In the genomic region with DNA sequence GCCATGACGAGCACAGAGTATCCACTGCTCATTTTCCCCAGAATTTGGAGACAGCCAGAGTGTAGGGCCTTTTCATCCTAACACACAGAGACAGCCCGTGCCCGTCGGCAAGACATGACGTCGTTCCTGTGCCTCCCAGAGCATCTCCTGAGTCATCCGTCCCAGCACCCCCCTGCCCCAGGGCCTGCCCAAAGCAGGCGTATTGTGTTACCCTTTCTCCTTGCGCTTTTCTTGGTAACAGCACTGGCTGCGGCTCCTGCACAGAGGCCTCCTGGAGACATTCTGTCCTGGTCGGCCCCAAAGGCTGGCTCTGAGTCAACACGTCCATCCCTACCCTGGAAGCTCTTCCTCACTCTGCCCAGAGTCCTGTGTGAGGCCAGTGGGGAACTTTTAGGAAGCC, we compare ENCODE assay signal across 12 cellular contexts.
A peak's percentile ranks its signal among the peaks of the same experiment; 100 is the strongest.
DNase-seq lines count a peak whose midpoint lies in the region; ATAC-seq and TF ChIP-seq lines count a peak whose summit lies in the region.
"Had no signal": no experiment of that assay in that cellular context is flagged by ENCODE, and none has a peak within 500 bp of the region (broad histone marks: within the 10 kb centered on the region; RNA-seq: fewer than 3 reads in every experiment).

No MANE protein-coding gene starts in this region.

- H4K8ac ChIP-seq in neuronal stem cell (ENCODE audit: low read depth, low read length): no peak overlapping the region

- H3K27me3 ChIP-seq in PC-3 (ENCODE audit: low read length): no peaks in the 10 kb centered on the region
- no peaks in the 10 kb centered on the region for H3K27me3 ChIP-seq in esophagus squamous epithelium
- no peaks in the 10 kb centered on the region for H3K27me3 ChIP-seq in neuronal stem cell (ENCODE audit: control insufficient read depth in 3 of 3, insufficient read depth in 3 of 3, low read depth in 1 of 3, low read length in 3 of 3)

- H3K9me3 ChIP-seq in PC-3 (ENCODE audit: low read length) (peaks cover 5% of the 10 kb centered on the region; the same call in 1 of the 2 replicates), esophagus squamous epithelium (peaks cover 0 to 6% (median 4%) of the 10 kb centered on the region in 3 donors), neuronal stem cell (replicated peaks in 1 of 2; ENCODE audit: control insufficient read depth in 2 of 2, insufficient read depth in 1 of 2, low read depth in 1 of 2, low read length in 2 of 2) (peaks cover 2 to 9% of the 10 kb centered on the region in 2 donors)

- no peak for TF ChIP-seq POLR2A in esophagus squamous epithelium (IDR thresholded peaks at IDR 0.05)

- no peaks in the 10 kb centered on the region for H3F3A ChIP-seq in PC-3 (ENCODE audit: low read length, unreplicated experiment)

- intact Hi-C loops in PC-3 (cut with micrococcal nuclease): no loop called here
- intact Hi-C loops in esophagus squamous epithelium (cut with DNase I): no loop called here

- H2BK120ac ChIP-seq in neuronal stem cell (ENCODE audit: low read depth, low read length): no peak overlapping the region

- H3K27ac Mint-ChIP-seq in activated CD4-positive, alpha-beta memory T cell treated with anti-CD3 and anti-CD28 coated beads, Interleukin-2, amount 10 ng/mL, durations not matched to agents 7 days and 5 days: no peak overlapping the region
- H3K27ac Mint-ChIP-seq in activated CD8-positive, alpha-beta T cell treated with anti-CD3 and anti-CD28 coated beads, Interleukin-2, amount 10 ng/mL, durations not matched to agents 7 days and 5 days: no peak overlapping the region
- H3K27ac Mint-ChIP-seq: CD8-positive, alpha-beta memory T cell had no signal

- H3K27me3 Mint-ChIP-seq in activated CD4-positive, alpha-beta memory T cell treated with anti-CD3 and anti-CD28 coated beads, Interleukin-2, amount 10 ng/mL, durations not matched to agents 7 days and 5 days: peaks cover 5% of the 10 kb centered on the region
- H3K27me3 Mint-ChIP-seq in activated CD8-positive, alpha-beta T cell treated with anti-CD3 and anti-CD28 coated beads, Interleukin-2, amount 10 ng/mL, durations not matched to agents 7 days and 5 days (ENCODE audit: low read depth): no peaks in the 10 kb centered on the region

- TF ChIP-seq CTCF in PC-3 (conservative IDR thresholded peaks at IDR 0.05; ENCODE audit: low read depth, low read length): no peak
- no peak for TF ChIP-seq CTCF in esophagus squamous epithelium (IDR thresholded peaks at IDR 0.05)

- H2AFZ ChIP-seq in PC-3 (ENCODE audit: low read length): no peak overlapping the region
- H2AFZ ChIP-seq in neuronal stem cell (ENCODE audit: low read length): no peak overlapping the region

- H2BK12ac ChIP-seq in neuronal stem cell (ENCODE audit: low read length): no peak overlapping the region

- H3K4me1 Mint-ChIP-seq in activated CD4-positive, alpha-beta memory T cell treated with anti-CD3 and anti-CD28 coated beads, Interleukin-2, amount 10 ng/mL, durations not matched to agents 7 days and 5 days: no peaks in the 10 kb centered on the region
- H3K4me1 Mint-ChIP-seq in activated CD8-positive, alpha-beta T cell treated with anti-CD3 and anti-CD28 coated beads, Interleukin-2, amount 10 ng/mL, durations not matched to agents 7 days and 5 days (ENCODE audit: low read depth): peaks cover 3% of the 10 kb centered on the region
- H3K4me1 Mint-ChIP-seq: CD8-positive, alpha-beta memory T cell had no signal

- H3K79me1 ChIP-seq in neuronal stem cell (ENCODE audit: low read depth, low read length): no peaks in the 10 kb centered on the region

- no peak overlapping the region for H3K4me3 ChIP-seq in PC-3 (ENCODE audit: low read length)
- no peak overlapping the region for H3K4me3 ChIP-seq in esophagus squamous epithelium
- no peak overlapping the region for H3K4me3 ChIP-seq in neuronal stem cell (ENCODE audit: low read length in 2 of 2)
- H3K4me3 ChIP-seq: skin epidermis had no signal

- H3K27ac ChIP-seq in PC-3 (ENCODE audit: low read length) (no peak overlapping the region), esophagus squamous epithelium (peak overlapping the region; percentile 49 to 87 (median 76)), neuronal stem cell (replicated peaks; ENCODE audit: low read length) (no peak overlapping the region)

- H3K79me2 ChIP-seq in PC-3 (ENCODE audit: low read length): no peaks in the 10 kb centered on the region

- POLR2A ChIA-PET in PC-3 (lab: Charles Lee; ENCODE audit: unreplicated experiment): no interaction called here
- POLR2A ChIA-PET in activated CD4-positive, alpha-beta memory T cell treated with anti-CD3 and anti-CD28 coated beads, Interleukin-2, amount 10 ng/mL, durations not matched to agents 7 days and 5 days (lab: Charles Lee): no interaction called here
- POLR2A ChIA-PET in activated CD8-positive, alpha-beta T cell treated with anti-CD3 and anti-CD28 coated beads, Interleukin-2, amount 10 ng/mL, durations not matched to agents 7 days and 5 days (lab: Charles Lee): no interaction called here

- no peaks in the 10 kb centered on the region for H3K9me3 Mint-ChIP-seq in activated CD4-positive, alpha-beta memory T cell treated with anti-CD3 and anti-CD28 coated beads, Interleukin-2, amount 10 ng/mL, durations not matched to agents 7 days and 5 days
- H3K9me3 Mint-ChIP-seq in activated CD8-positive, alpha-beta T cell treated with anti-CD3 and anti-CD28 coated beads, Interleukin-2, amount 10 ng/mL, durations not matched to agents 7 days and 5 days (ENCODE audit: insufficient read depth): no peaks in the 10 kb centered on the region

- no peaks in the 10 kb centered on the region for H4K20me1 ChIP-seq in PC-3 (ENCODE audit: low read length)

- H3K36me3 Mint-ChIP-seq in activated CD4-positive, alpha-beta memory T cell treated with anti-CD3 and anti-CD28 coated beads, Interleukin-2, amount 10 ng/mL, durations not matched to agents 7 days and 5 days (ENCODE audit: low read depth): no peaks in the 10 kb centered on the region
- peaks cover 3% of the 10 kb centered on the region for H3K36me3 Mint-ChIP-seq in activated CD8-positive, alpha-beta T cell treated with anti-CD3 and anti-CD28 coated beads, Interleukin-2, amount 10 ng/mL, durations not matched to agents 7 days and 5 days (ENCODE audit: low read depth)
- H3K36me3 Mint-ChIP-seq: CD8-positive, alpha-beta memory T cell had no signal

- H3K4me1 ChIP-seq in PC-3 (ENCODE audit: insufficient read depth, low read length): no peaks in the 10 kb centered on the region
- peaks cover 0 to 35% (median 2%) of the 10 kb centered on the region in 3 donors for H3K4me1 ChIP-seq in esophagus squamous epithelium
- H3K4me1 ChIP-seq in neuronal stem cell (ENCODE audit: control insufficient read depth in 2 of 2, insufficient read depth in 1 of 2, low read depth in 1 of 2, low read length in 2 of 2): peaks cover 3 to 9% of the 10 kb centered on the region in 2 donors

- no peak overlapping the region for H3K4me3 Mint-ChIP-seq in activated CD4-positive, alpha-beta memory T cell treated with anti-CD3 and anti-CD28 coated beads, Interleukin-2, amount 10 ng/mL, durations not matched to agents 7 days and 5 days
- H3K4me3 Mint-ChIP-seq in activated CD8-positive, alpha-beta T cell treated with anti-CD3 and anti-CD28 coated beads, Interleukin-2, amount 10 ng/mL, durations not matched to agents 7 days and 5 days: no peak overlapping the region
- H3K4me3 Mint-ChIP-seq: CD8-positive, alpha-beta memory T cell had no signal

- WGBS in esophagus squamous epithelium, 2 donors: 63 to 65% methylated on average over 3 to 8 of the region's 12 CpGs
- no CpG with 5 or more reads among the region's 12 CpGs for WGBS in neuronal stem cell (ENCODE audit: extremely low coverage in 2 of 2, insufficient read length in 2 of 2, insufficient replicate concordance in 1 of 2), 2 donors

- no peak overlapping the region for H2BK15ac ChIP-seq in neuronal stem cell (ENCODE audit: low read length)

- no TSS peak for BruUV-seq in PC-3 (replicated peaks; lab: Mats Ljungman, UMichigan)

- H3K14ac ChIP-seq in neuronal stem cell (ENCODE audit: low read length): no peak overlapping the region

- H3K4me2 ChIP-seq in PC-3 (ENCODE audit: low read length) (no peak overlapping the region), neuronal stem cell (ENCODE audit: insufficient read depth, low read length, poor library complexity, severe bottlenecking) (no peak overlapping the region)

- H3K4ac ChIP-seq in neuronal stem cell (ENCODE audit: low read length): no peak overlapping the region

- DNase-seq in AG08395 (ENCODE audit: low spot score) (peak; percentile 38), PC-3 (peak; percentile 49), esophagus squamous epithelium (lab: John Stamatoyannopoulos, UW) (no peak), neuronal stem cell (ENCODE audit: low spot score) (no peak), UCSD-AML1 (lab: John Stamatoyannopoulos, UW; ENCODE audit: unreplicated experiment) (no peak)
- DNase-seq in activated CD4-positive, alpha-beta memory T cell treated with anti-CD3 and anti-CD28 coated beads, Interleukin-2, amount 10 ng/mL, durations not matched to agents 7 days and 5 days: no peak
- DNase-seq in activated CD8-positive, alpha-beta T cell treated with anti-CD3 and anti-CD28 coated beads, Interleukin-2, amount 10 ng/mL, durations not matched to agents 7 days and 5 days: no peak
- DNase-seq: activated CD8-positive, alpha-beta memory T cell treated with anti-CD3 and anti-CD28 coated beads, Interleukin-2, amount 50 U/mL, for 4 hours; NCI-H2029 had no signal

- ATAC-seq in PC-3 (peak; percentile 61), GM18517 (IDR thresholded peaks at IDR 0.05; ENCODE audit: unreplicated experiment) (no peak)
- ATAC-seq in activated CD8-positive, alpha-beta T cell treated with anti-CD3 and anti-CD28 coated beads, Interleukin-2, amount 10 ng/mL, durations not matched to agents 7 days and 5 days: no peak

- H2AK5ac ChIP-seq in neuronal stem cell (ENCODE audit: low read depth, low read length): no peak overlapping the region

- H3K36me3 ChIP-seq in PC-3 (ENCODE audit: low read depth, low read length): no peaks in the 10 kb centered on the region
- no peaks in the 10 kb centered on the region for H3K36me3 ChIP-seq in esophagus squamous epithelium
- no peaks in the 10 kb centered on the region for H3K36me3 ChIP-seq in neuronal stem cell (replicated peaks in 1 of 2; ENCODE audit: control insufficient read depth in 2 of 2, insufficient read depth in 2 of 2, low read length in 2 of 2)

- no peaks in the 10 kb centered on the region for H3K9me2 ChIP-seq in PC-3 (replicated peaks; ENCODE audit: low read length)

- H3K23ac ChIP-seq in neuronal stem cell (ENCODE audit: low read depth, low read length, poor library complexity): no peak overlapping the region

- no peak overlapping the region for H2BK5ac ChIP-seq in neuronal stem cell (ENCODE audit: low read length)

- CTCF ChIA-PET in PC-3 (lab: Charles Lee): no interaction called here
- CTCF ChIA-PET in activated CD4-positive, alpha-beta memory T cell treated with anti-CD3 and anti-CD28 coated beads, Interleukin-2, amount 10 ng/mL, durations not matched to agents 7 days and 5 days (lab: Charles Lee): no interaction called here
- CTCF ChIA-PET in activated CD8-positive, alpha-beta T cell treated with anti-CD3 and anti-CD28 coated beads, Interleukin-2, amount 10 ng/mL, durations not matched to agents 7 days and 5 days (lab: Charles Lee): no interaction called here

- H3K9ac ChIP-seq in PC-3 (ENCODE audit: low read length) (no peak overlapping the region), neuronal stem cell (ENCODE audit: low read depth, low read length, poor library complexity) (no peak overlapping the region)

- H4K91ac ChIP-seq in neuronal stem cell (ENCODE audit: low read depth, low read length, poor library complexity): no peak overlapping the region

- H3K18ac ChIP-seq in neuronal stem cell (ENCODE audit: low read length): peak overlapping the region; percentile 4

Comparison
In these comparisons a context has a peak if more than half of its experiments do, and no peak if none do; other contexts are left out.
1. DNase-seq: peak in AG08395 (single experiment) and PC-3 (single experiment); none in esophagus squamous epithelium (single experiment), neuronal stem cell (single experiment), activated CD4-positive, alpha-beta memory T cell treated with anti-CD3 and anti-CD28 coated beads, Interleukin-2, amount 10 ng/mL, durations not matched to agents 7 days and 5 days (single experiment), UCSD-AML1 (single experiment) and activated CD8-positive, alpha-beta T cell treated with anti-CD3 and anti-CD28 coated beads, Interleukin-2, amount 10 ng/mL, durations not matched to agents 7 days and 5 days (single experiment).
2. H3K27ac ChIP-seq: peak in esophagus squamous epithelium (4 of 4); none in PC-3 (single experiment) and neuronal stem cell (single experiment).